ENCODE assay signal across 25 cellular contexts in genomic region chr12:110998971-110999370, GRCh38.
"Had no signal": no experiment of that assay in that cellular context is flagged by ENCODE, and none has a peak within 500 bp of the region (broad histone marks: within the 10 kb centered on the region; RNA-seq: fewer than 3 reads in every experiment).

No MANE protein-coding gene starts in this region.

- H3K4me3 ChIP-seq: MG63 had no signal

- H3K36me3 ChIP-seq: MG63 had no signal

- DNase-seq: Karpas-422, Kasumi-1, MG63, MM.1S, MV-4-11, NCI-H1048, NCI-H1092, NCI-H1092 treated with DMSO at 0.1 percent for 48 hours, NCI-H1417 treated with DMSO at 0.1 percent for 48 hours, NCI-H1436 treated with DMSO at 0.1 percent for 48 hours, NCI-H146, NCI-H187, NCI-H187 treated with DMSO at 0.1 percent for 48 hours, NCI-H1930, NCI-H2029, NCI-H2029 treated with DMSO at 0.1 percent for 48 hours, NCI-H2081 treated with DMSO at 0.1 percent for 48 hours, NCI-H2107, NCI-H2171, NCI-H2227 treated with DMSO at 0.1 percent for 48 hours, NCI-H226, NCI-H446, NCI-H446 treated with DMSO at 0.1 percent for 48 hours, NCI-H510A, NCI-H510A treated with DMSO at 0.1 percent for 48 hours had no signal
